ENCODE assay signal across 7 cellular contexts in genomic region chr14:82113007-82113406, GRCh38.
"Had no signal": no experiment of that assay in that cellular context is flagged by ENCODE, and none has a peak within 500 bp of the region (broad histone marks: within the 10 kb centered on the region; RNA-seq: fewer than 3 reads in every experiment).

No MANE protein-coding gene starts in this region.

- ATAC-seq: K562 had no signal

- H3K27ac ChIP-seq: HL-60, KMS-11 had no signal

- H3K4me2 ChIP-seq: KMS-11 had no signal

- H3K9ac ChIP-seq: KMS-11 had no signal

- DNase-seq: IMR-90, KBM-7, KG1 had no signal

- FAIRE-seq: HTR-8/SVneo, K562 had no signal

- H3K4me3 ChIP-seq: K562 had no signal
